Comparison of ENCODE assay signal across 8 cellular contexts in the genomic region with DNA sequence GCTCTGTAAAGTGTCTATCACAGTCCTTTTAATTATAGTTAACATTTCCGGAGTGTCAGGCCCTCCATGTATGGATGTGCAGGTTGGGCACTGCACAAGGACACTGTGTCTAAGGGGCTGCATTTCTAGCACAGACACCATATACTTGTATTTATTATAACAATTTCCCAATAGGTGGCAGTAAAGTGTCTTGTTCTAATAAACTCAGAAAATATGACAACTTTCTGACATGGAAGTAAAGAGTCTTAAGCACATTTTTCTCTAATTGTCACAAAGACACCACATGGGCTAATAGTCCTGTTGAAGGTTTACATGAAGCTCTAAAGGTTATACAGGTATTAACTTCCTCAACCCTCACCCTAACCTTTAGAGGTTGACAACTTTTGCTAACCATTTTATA.
DNase-seq lines count a peak whose midpoint lies in the region; ATAC-seq, FAIRE-seq and TF ChIP-seq lines count a peak whose summit lies in the region.

No MANE protein-coding gene starts in this region.

- no peak overlapping the region for H3K4me3 ChIP-seq in A549

- POLR2A ChIA-PET in A549 (lab: Yijun Ruan, JAX): no interaction called here
- POLR2A ChIA-PET in RWPE1 (lab: Yijun Ruan, JAX; ENCODE audit: low non-redundant PET): no interaction called here

- peak; percentile 87 for FAIRE-seq in A549 (lab: Jason Lieb, UNC)
- peak; percentile 80 for FAIRE-seq in GM19239 (lab: Jason Lieb, UNC)

- 0% methylated on average over 1 of the region's 1 CpG for WGBS in A549 (ENCODE audit: missing lambda C conversion rate)

- H3K27me3 Mint-ChIP-seq in activated T-cell treated with anti-CD3 and anti-CD28 coated beads, Interleukin-2, amount 50 U/mL, for 24 hours: peaks cover 11% of the 10 kb centered on the region

- TF ChIP-seq RAD21 in A549 (conservative IDR thresholded peaks at IDR 0.05 in 1 of 2, IDR thresholded peaks at IDR 0.05 in 1 of 2): peak; percentile 69 to 76

- TF ChIP-seq CTCF in A549 (IDR thresholded peaks at IDR 0.05): peak; percentile 75
- TF ChIP-seq CTCF in RWPE1 (conservative IDR thresholded peaks at IDR 0.05; ENCODE audit: low read depth): peak; percentile 32

- CTCF ChIA-PET in A549 (lab: Yijun Ruan, JAX) (interaction anchor here (0.6 to 3.5 kb wide), 51 partner anchors 8 to 1282 kb away, joined by 3 to 38 read pairs (median 4); no protein-coding TSS in a partner anchor), RWPE1 (lab: Yijun Ruan, JAX) (interaction anchor here (0.6 to 1.4 kb wide), 6 partner anchors 18 to 758 kb away, joined by 3 to 7 read pairs (median 4); no protein-coding TSS in a partner anchor)

- DNase-seq in A549 (ENCODE audit: low read depth in 1 of 2, low spot score in 1 of 2): peak; percentile 42 to 50
- DNase-seq in GM19239 (ENCODE audit: insufficient read length, low spot score): no peak
- DNase-seq in RWPE1 (ENCODE audit: low spot score): peak; percentile 49
- peak; percentile 48 for DNase-seq in fibroblast of the conjunctiva (ENCODE audit: low read depth)
- DNase-seq in cortex of kidney (lab: John Stamatoyannopoulos, UW): no peak
- DNase-seq in NCI-H1436 (lab: John Stamatoyannopoulos, UW): no peak
- DNase-seq in activated T-cell treated with anti-CD3 and anti-CD28 coated beads, Interleukin-2, amount 50 U/mL, for 24 hours: no peak

- no peaks in the 10 kb centered on the region for H3K4me1 ChIP-seq in A549

- no peak for TF ChIP-seq EP300 in A549 (IDR thresholded peaks at IDR 0.05)

- no peak for TF ChIP-seq POLR2A in A549 (IDR thresholded peaks at IDR 0.05; ENCODE audit: low read length)

- H3K4me1 Mint-ChIP-seq in activated T-cell treated with anti-CD3 and anti-CD28 coated beads, Interleukin-2, amount 50 U/mL, for 24 hours (ENCODE audit: low read depth): peaks cover 2% of the 10 kb centered on the region

- no peaks in the 10 kb centered on the region for H3K9me3 ChIP-seq in A549

- ATAC-seq in A549 (peak; percentile 57 to 80; a peak in 4 of 6 replicates), GM18868 (IDR thresholded peaks at IDR 0.05; ENCODE audit: unreplicated experiment) (no peak)

- H3K27ac Mint-ChIP-seq in activated T-cell treated with anti-CD3 and anti-CD28 coated beads, Interleukin-2, amount 50 U/mL, for 24 hours: no peak overlapping the region

- no peak overlapping the region for H3K27ac ChIP-seq in A549
- H3K27ac ChIP-seq in RWPE1: no peak overlapping the region

- H3K4me2 ChIP-seq in A549: no peak overlapping the region

- no peak overlapping the region for H3K4me3 Mint-ChIP-seq in activated T-cell treated with anti-CD3 and anti-CD28 coated beads, Interleukin-2, amount 50 U/mL, for 24 hours

- H3K36me3 Mint-ChIP-seq in activated T-cell treated with anti-CD3 and anti-CD28 coated beads, Interleukin-2, amount 50 U/mL, for 24 hours (ENCODE audit: low read depth): no peaks in the 10 kb centered on the region

- no peaks in the 10 kb centered on the region for H3K9me3 Mint-ChIP-seq in activated T-cell treated with anti-CD3 and anti-CD28 coated beads, Interleukin-2, amount 50 U/mL, for 24 hours

TF ChIP-seq in A549, 52 proteins besides CTCF, POLR2A, EP300 and RAD21:
- TF ChIP-seq ZNF302 (CRISPR knock-in tag; IDR thresholded peaks at IDR 0.05) (no peak), SMC3 (IDR thresholded peaks at IDR 0.05) (peak; percentile 57)
TF ChIP-seq in A549: peak in this region for 1.

Comparison
In these comparisons a context has a peak if more than half of its experiments do, and no peak if none do; other contexts are left out.
1. DNase-seq: peak in A549 (2 of 2), RWPE1 (single experiment) and fibroblast of the conjunctiva (single experiment); none in GM19239 (single experiment), cortex of kidney (single experiment), NCI-H1436 (single experiment) and activated T-cell treated with anti-CD3 and anti-CD28 coated beads, Interleukin-2, amount 50 U/mL, for 24 hours (single experiment).